In the genomic region with DNA sequence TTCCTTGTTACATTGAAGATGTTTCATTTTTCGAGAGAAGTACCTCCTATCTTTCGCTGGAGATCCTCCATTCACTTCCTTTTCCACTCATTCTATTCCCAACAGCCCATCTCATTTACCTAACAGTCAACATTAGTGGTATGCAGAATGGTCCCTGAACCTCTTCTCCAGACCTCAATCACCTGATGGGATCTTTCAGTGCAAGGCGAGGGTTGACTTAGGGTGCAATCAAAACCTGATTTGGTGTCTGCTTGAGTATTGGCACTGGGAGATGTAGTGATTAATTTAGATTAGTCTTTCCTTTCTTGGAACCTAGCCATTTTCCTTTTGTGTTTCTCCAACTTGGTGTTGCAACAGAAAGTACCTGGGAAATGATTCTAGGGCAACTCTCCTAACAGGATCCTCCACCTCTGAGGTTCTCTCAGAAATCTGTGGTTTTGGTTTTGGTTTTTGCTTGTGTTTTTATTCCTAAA, we compare ENCODE assay signal across 13 cellular contexts. TPM values are rescaled to one million over a fixed set of nuclear protein-coding genes. Genes with fewer than 3 reads are reported as not detected.
A peak's percentile ranks its signal among the peaks of the same experiment; 100 is the strongest.
DNase-seq lines count a peak whose midpoint lies in the region; ATAC-seq and TF ChIP-seq lines count a peak whose summit lies in the region.
"Had no signal": no experiment of that assay in that cellular context is flagged by ENCODE, and none has a peak within 500 bp of the region (broad histone marks: within the 10 kb centered on the region; RNA-seq: fewer than 3 reads in every experiment).

No MANE protein-coding gene starts in this region.

- no peaks in the 10 kb centered on the region for H3K27me3 Mint-ChIP-seq in activated naive CD4-positive, alpha-beta T cell treated with anti-CD3 and anti-CD28 coated beads, Interleukin-2, amount 50 U/mL, for 24 hours
- H3K27me3 Mint-ChIP-seq in brain (no peaks in the 10 kb centered on the region), progenitor cell of endocrine pancreas (no peaks in the 10 kb centered on the region)

- H3K4me1 Mint-ChIP-seq in activated naive CD4-positive, alpha-beta T cell treated with anti-CD3 and anti-CD28 coated beads, Interleukin-2, amount 50 U/mL, for 24 hours, result peaks cover 34% of the 10 kb centered on the region
- peaks cover 5% of the 10 kb centered on the region for H3K4me1 Mint-ChIP-seq in brain
- H3K4me1 Mint-ChIP-seq in progenitor cell of endocrine pancreas (ENCODE audit: low read depth), result no peaks in the 10 kb centered on the region

- no peak overlapping the region for H3K4me3 Mint-ChIP-seq in activated naive CD4-positive, alpha-beta T cell treated with anti-CD3 and anti-CD28 coated beads, Interleukin-2, amount 50 U/mL, for 24 hours
- H3K4me3 Mint-ChIP-seq in brain, result no peak overlapping the region
- no peak overlapping the region for H3K4me3 Mint-ChIP-seq in progenitor cell of endocrine pancreas (ENCODE audit: low read depth)

- no peak for ATAC-seq in HG03097 (IDR thresholded peaks at IDR 0.05; ENCODE audit: low FRiP score, unreplicated experiment)

- peaks cover 7% of the 10 kb centered on the region for H3K36me3 Mint-ChIP-seq in activated naive CD4-positive, alpha-beta T cell treated with anti-CD3 and anti-CD28 coated beads, Interleukin-2, amount 50 U/mL, for 24 hours
- H3K36me3 Mint-ChIP-seq in brain, result peaks cover 3% of the 10 kb centered on the region
- H3K36me3 Mint-ChIP-seq in progenitor cell of endocrine pancreas (ENCODE audit: insufficient read depth), result peaks cover 6% of the 10 kb centered on the region

- peak overlapping the region; percentile 31 for H3K27ac Mint-ChIP-seq in activated naive CD4-positive, alpha-beta T cell treated with anti-CD3 and anti-CD28 coated beads, Interleukin-2, amount 50 U/mL, for 24 hours
- H3K27ac Mint-ChIP-seq in brain (peak overlapping the region in 3 of 5 experiments; percentile 23 to 65 (median 37)), progenitor cell of endocrine pancreas (peak overlapping the region; percentile 39)

- TF ChIP-seq CTCF in brain (conservative IDR thresholded peaks at IDR 0.05) (no peak), progenitor cell of endocrine pancreas (IDR thresholded peaks at IDR 0.05; ENCODE audit: unreplicated experiment) (no peak)

- H3K9me3 Mint-ChIP-seq in activated naive CD4-positive, alpha-beta T cell treated with anti-CD3 and anti-CD28 coated beads, Interleukin-2, amount 50 U/mL, for 24 hours, result no peaks in the 10 kb centered on the region
- H3K9me3 Mint-ChIP-seq in brain (no peaks in the 10 kb centered on the region), progenitor cell of endocrine pancreas (ENCODE audit: low read depth) (peaks cover 8% of the 10 kb centered on the region)

- no peak for DNase-seq in activated naive CD4-positive, alpha-beta T cell treated with Interleukin-2 at 50 U/mL for 16 hours
- DNase-seq in NCI-H69 (lab: John Stamatoyannopoulos, UW) (peak; percentile 17), progenitor cell of endocrine pancreas (ENCODE audit: low spot score, unreplicated experiment) (no peak), hepatic stellate cell (ENCODE audit: low spot score) (no peak), NCI-H345 treated with DMSO at 0.1 percent for 48 hours (lab: John Stamatoyannopoulos, UW; ENCODE audit: unreplicated experiment) (no peak)
- DNase-seq: activated T-cell treated with anti-CD3 and anti-CD28 coated beads, Interleukin-2, amount 50 U/mL, for 48 hours; EL; NCI-H345; stimulated activated CD4-positive, alpha-beta T cell treated with anti-CD3 and anti-CD28 coated beads, Interleukin-2, amount 100 ng/mL, for 24 hours; stimulated activated naive CD4-positive, alpha-beta T cell treated with Interleukin-2 at 50 U/mL for 16 hours had no signal

RNA-seq across cellular contexts. Expression of a gene that starts 18.4 kb away (rescaled TPM):
- 76.9 TPM for polyA plus RNA-seq in brain (ENCODE audit: insufficient read depth, low read depth, low replicate concordance)
- total RNA-seq in progenitor cell of endocrine pancreas, result 308 and 338 TPM in 2 replicates
